25 cellular contexts compared by ENCODE assay signal in the genomic region with DNA sequence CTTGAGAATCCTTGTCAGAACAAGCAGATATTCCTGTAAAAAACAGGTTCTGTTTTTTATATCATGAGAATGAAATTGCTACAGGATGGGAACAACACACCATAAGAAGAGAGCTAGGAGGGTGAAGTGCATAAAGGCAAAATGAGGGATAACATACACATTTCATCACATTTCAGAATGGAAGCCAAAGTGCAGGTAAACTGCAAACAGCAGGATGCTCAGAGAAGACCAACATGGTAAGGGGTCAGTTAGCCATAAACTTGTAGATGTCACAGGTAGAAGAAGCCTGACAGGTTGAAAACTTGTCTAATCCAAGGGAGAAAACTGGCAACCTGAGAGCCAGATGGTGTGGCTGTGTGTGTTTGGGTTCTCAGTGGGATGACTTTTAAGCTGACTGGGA.
"Had no signal": no experiment of that assay in that cellular context is flagged by ENCODE, and none has a peak within 500 bp of the region (broad histone marks: within the 10 kb centered on the region; RNA-seq: fewer than 3 reads in every experiment).

No MANE protein-coding gene starts in this region.

- DNase-seq: hypothalamus; immature natural killer cell; kidney; left colon; left lung; midbrain; mucosa of descending colon; naive thymus-derived CD4-positive, alpha-beta T cell; ovary; spleen; stimulated activated CD4-positive, alpha-beta T cell treated with anti-CD3 and anti-CD28 coated beads, Interleukin-4, amount 100 ng/mL, for 24 hours; stimulated activated naive CD4-positive, alpha-beta T cell; tibial artery; trophoblast cell; upper lobe of right lung; uterus had no signal

- ATAC-seq: left lung; naive thymus-derived CD4-positive, alpha-beta T cell; natural killer cell treated with Interleukin-12 subunit alpha and Interleukin-12 subunit beta and Interleukin-15 and Interleukin-18, amount 100 ng/mL, for 72 hours; sciatic nerve; stimulated activated effector memory CD8-positive, alpha-beta T cell treated with anti-CD3 and anti-CD28 coated beads, Interleukin-12 subunit alpha, Interleukin-12 subunit beta, amount 100 ng/mL, for 72 hours; upper lobe of right lung had no signal

- H3K9me3 ChIP-seq: left lung, mucosa of descending colon, ovary, suprapubic skin, thoracic aorta, tibial artery, upper lobe of right lung, uterus had no signal

- H3K4me1 ChIP-seq: left lung, right atrium auricular region, spleen, suprapubic skin, tibial artery, upper lobe of right lung had no signal

- FAIRE-seq: islet of Langerhans, kidney had no signal

- H3K27ac ChIP-seq: left lung, ovary, right atrium auricular region, skin epidermis, spleen, suprapubic skin, thoracic aorta, tibial artery, upper lobe of right lung, uterus had no signal

- H3K36me3 ChIP-seq: left lung, ovary, right atrium auricular region, spleen, suprapubic skin, thoracic aorta, tibial artery, upper lobe of right lung, uterus had no signal

- H3K27me3 ChIP-seq: left lung, ovary, right atrium auricular region, spleen, suprapubic skin, tibial artery, upper lobe of right lung, uterus had no signal

- H3K4me3 ChIP-seq: left lung, lung, mucosa of descending colon, ovary, right atrium auricular region, skin epidermis, spleen, suprapubic skin, thoracic aorta, tibial artery, upper lobe of right lung, uterus had no signal
